ENCODE assay signal across 8 cellular contexts in genomic region chr4:56799291-56799823, GRCh38. TPM values are rescaled to one million over a fixed set of nuclear protein-coding genes. Genes with fewer than 3 reads are reported as not detected.
DNase-seq lines count a peak whose midpoint lies in the region; ATAC-seq and TF ChIP-seq lines count a peak whose summit lies in the region.

No MANE protein-coding gene starts in this region.

- H3K4me3 Mint-ChIP-seq in endodermal cell, result peak overlapping the region; percentile 62

- no peaks in the 10 kb centered on the region for H3K36me3 Mint-ChIP-seq in endodermal cell (ENCODE audit: low read depth)

- 89 to 96% methylated on average over 11 of the region's 11 CpGs for WGBS in endodermal cell (ENCODE audit: insufficient coverage in 1 of 2, insufficient read length in 1 of 2), 2 experiments
- no CpG with 5 or more reads among the region's 11 CpGs for WGBS in neuronal stem cell (ENCODE audit: extremely low coverage in 2 of 2, insufficient read length in 2 of 2, insufficient replicate concordance in 1 of 2), 2 donors

- H3K9ac ChIP-seq in BLaER1, result peak overlapping the region; percentile 74; the same call in 1 of the 2 replicates
- H3K9ac ChIP-seq in OCI-LY1 (ENCODE audit: low read length), result no peak overlapping the region
- no peak overlapping the region for H3K9ac ChIP-seq in endodermal cell (ENCODE audit: extremely low read depth, low read length, poor library complexity, severe bottlenecking)
- no peak overlapping the region for H3K9ac ChIP-seq in neuronal stem cell (ENCODE audit: low read depth, low read length, poor library complexity)

- H2BK5ac ChIP-seq in neuronal stem cell (ENCODE audit: low read length), result no peak overlapping the region

- H3K4me1 Mint-ChIP-seq in endodermal cell, result no peaks in the 10 kb centered on the region

- no peaks in the 10 kb centered on the region for H3K79me2 ChIP-seq in OCI-LY1 (ENCODE audit: insufficient read depth, low read length)

- peaks cover 20% of the 10 kb centered on the region for H3K4me1 ChIP-seq in BLaER1
- H3K4me1 ChIP-seq in OCI-LY1 (ENCODE audit: insufficient read depth, low read length, severe bottlenecking), result peaks cover 5% of the 10 kb centered on the region
- H3K4me1 ChIP-seq in endodermal cell (ENCODE audit: control insufficient read depth, insufficient read depth, low read length), result no peaks in the 10 kb centered on the region
- H3K4me1 ChIP-seq in neuronal stem cell (ENCODE audit: control insufficient read depth in 2 of 2, insufficient read depth in 1 of 2, low read depth in 1 of 2, low read length in 2 of 2), result no peaks in the 10 kb centered on the region

- TF ChIP-seq CTCF in OCI-LY1 (IDR thresholded peaks at IDR 0.05; ENCODE audit: low read length) (no peak), endodermal cell (conservative IDR thresholded peaks at IDR 0.05) (no peak)

- no peaks in the 10 kb centered on the region for H3K27me3 ChIP-seq in BLaER1
- no peaks in the 10 kb centered on the region for H3K27me3 ChIP-seq in OCI-LY1 (ENCODE audit: insufficient read depth, low read length)
- no peaks in the 10 kb centered on the region for H3K27me3 ChIP-seq in endodermal cell (ENCODE audit: control insufficient read depth, insufficient read depth, low read length, poor library complexity, severe bottlenecking)
- H3K27me3 ChIP-seq in neuronal stem cell (ENCODE audit: control insufficient read depth in 3 of 3, insufficient read depth in 3 of 3, low read depth in 1 of 3, low read length in 3 of 3), result peaks cover 0 to 3% (median 0%) of the 10 kb centered on the region in 3 experiments

- DNase-seq in endodermal cell (no peak), neuronal stem cell (ENCODE audit: low spot score) (no peak), HT-29 (ENCODE audit: low spot score) (no peak), SW480 (ENCODE audit: low spot score) (no peak), iPS-NIHi11 (ENCODE audit: low spot score) (no peak)

- H4K91ac ChIP-seq in neuronal stem cell (ENCODE audit: low read depth, low read length, poor library complexity), result no peak overlapping the region

- peak overlapping the region; percentile 72 for H3K4me2 ChIP-seq in BLaER1
- H3K4me2 ChIP-seq in OCI-LY1 (ENCODE audit: low read length), result peak overlapping the region; percentile 94
- H3K4me2 ChIP-seq in neuronal stem cell (ENCODE audit: insufficient read depth, low read length, poor library complexity, severe bottlenecking), result peak overlapping the region; percentile 85

- H3K27me3 Mint-ChIP-seq in endodermal cell (ENCODE audit: insufficient read depth), result peaks cover 26% of the 10 kb centered on the region

- no peaks in the 10 kb centered on the region for H4K20me1 ChIP-seq in BLaER1
- no peaks in the 10 kb centered on the region for H4K20me1 ChIP-seq in OCI-LY1 (ENCODE audit: insufficient read depth, low read length)

- peak overlapping the region; percentile 67 for H3K4me3 ChIP-seq in BLaER1
- H3K4me3 ChIP-seq in OCI-LY1 (ENCODE audit: low read depth, low read length, poor library complexity, severe bottlenecking), result peak overlapping the region; percentile 68
- H3K4me3 ChIP-seq in endodermal cell (ENCODE audit: low read length), result peak overlapping the region; percentile 91
- peak overlapping the region in 1 of 2 donors; percentile 47 for H3K4me3 ChIP-seq in neuronal stem cell (ENCODE audit: low read length in 2 of 2)

- H3K4ac ChIP-seq in neuronal stem cell (ENCODE audit: low read length), result no peak overlapping the region

- no peaks in the 10 kb centered on the region for H3K9me3 ChIP-seq in BLaER1
- no peaks in the 10 kb centered on the region for H3K9me3 ChIP-seq in OCI-LY1 (ENCODE audit: low read length)
- no peaks in the 10 kb centered on the region for H3K9me3 ChIP-seq in endodermal cell (ENCODE audit: control insufficient read depth, low read length)
- no peaks in the 10 kb centered on the region for H3K9me3 ChIP-seq in neuronal stem cell (replicated peaks in 1 of 2; ENCODE audit: control insufficient read depth in 2 of 2, insufficient read depth in 1 of 2, low read depth in 1 of 2, low read length in 2 of 2)

- H4K8ac ChIP-seq in neuronal stem cell (ENCODE audit: low read depth, low read length), result no peak overlapping the region

- no peak overlapping the region for H3K23ac ChIP-seq in neuronal stem cell (ENCODE audit: low read depth, low read length, poor library complexity)

- no peaks in the 10 kb centered on the region for H3K9me3 Mint-ChIP-seq in endodermal cell

- H3K27ac ChIP-seq in BLaER1, result 0 out of 2 replicates have a peak overlapping the region, but pooled peaks have one; percentile 57
- H3K27ac ChIP-seq in OCI-LY1 (ENCODE audit: low read depth, low read length, poor library complexity, severe bottlenecking), result no peak overlapping the region
- H3K27ac ChIP-seq in endodermal cell (ENCODE audit: low read depth, low read length), result no peak overlapping the region
- no peak overlapping the region for H3K27ac ChIP-seq in neuronal stem cell (replicated peaks; ENCODE audit: low read length)

- no peaks in the 10 kb centered on the region for H3F3A ChIP-seq in OCI-LY1 (ENCODE audit: insufficient read depth, low read length)

- no peak for ATAC-seq in activated CD4-positive, CD25-positive, alpha-beta regulatory T cell treated with anti-CD3 and anti-CD28 coated beads, Interleukin-2, amount 50 U/mL, for 24 hours

- no peaks in the 10 kb centered on the region for H3K9me2 ChIP-seq in OCI-LY1 (ENCODE audit: low read depth, low read length)

- H2BK15ac ChIP-seq in neuronal stem cell (ENCODE audit: low read length), result no peak overlapping the region

- H2BK12ac ChIP-seq in neuronal stem cell (ENCODE audit: low read length), result no peak overlapping the region

- H3K36me3 ChIP-seq in BLaER1, result no peaks in the 10 kb centered on the region
- no peaks in the 10 kb centered on the region for H3K36me3 ChIP-seq in OCI-LY1 (ENCODE audit: insufficient read depth, low read length)
- no peaks in the 10 kb centered on the region for H3K36me3 ChIP-seq in endodermal cell (ENCODE audit: control insufficient read depth, insufficient read depth, low read length)
- H3K36me3 ChIP-seq in neuronal stem cell (replicated peaks in 1 of 2; ENCODE audit: control insufficient read depth in 2 of 2, insufficient read depth in 2 of 2, low read length in 2 of 2), result no peaks in the 10 kb centered on the region

- no peak overlapping the region for H3K14ac ChIP-seq in neuronal stem cell (ENCODE audit: low read length)

- no peak overlapping the region for H2AK5ac ChIP-seq in neuronal stem cell (ENCODE audit: low read depth, low read length)

- H3K79me1 ChIP-seq in neuronal stem cell (ENCODE audit: low read depth, low read length), result no peaks in the 10 kb centered on the region

- no peak overlapping the region for H3K27ac Mint-ChIP-seq in endodermal cell

- H3K18ac ChIP-seq in neuronal stem cell (ENCODE audit: low read length), result no peak overlapping the region

- H2AFZ ChIP-seq in OCI-LY1 (ENCODE audit: low read length), result no peak overlapping the region
- peak overlapping the region; percentile 86 for H2AFZ ChIP-seq in neuronal stem cell (ENCODE audit: low read length)

- no peak overlapping the region for H2BK120ac ChIP-seq in neuronal stem cell (ENCODE audit: low read depth, low read length)

RNA-seq across cellular contexts. Expression of gene SPINK2, which starts 22.1 kb away (rescaled TPM):
- under 1 TPM; 0.59 to 0.62 TPM for total RNA-seq in endodermal cell
- polyA plus RNA-seq in endodermal cell (2013, experiment 1 of 2), result not detected
- 0.70 TPM for polyA plus RNA-seq in endodermal cell (2013, experiment 2 of 2)
- 0.47 TPM for polyA plus RNA-seq in neuronal stem cell (2013, experiment 1 of 2)
- polyA plus RNA-seq in neuronal stem cell (2013, experiment 2 of 2), result 0.82 TPM
- total RNA-seq in HT-29 (2014; rRNA removed; shearing (Covaris generic)), result not detected in 2 replicates
